In the genomic region with DNA sequence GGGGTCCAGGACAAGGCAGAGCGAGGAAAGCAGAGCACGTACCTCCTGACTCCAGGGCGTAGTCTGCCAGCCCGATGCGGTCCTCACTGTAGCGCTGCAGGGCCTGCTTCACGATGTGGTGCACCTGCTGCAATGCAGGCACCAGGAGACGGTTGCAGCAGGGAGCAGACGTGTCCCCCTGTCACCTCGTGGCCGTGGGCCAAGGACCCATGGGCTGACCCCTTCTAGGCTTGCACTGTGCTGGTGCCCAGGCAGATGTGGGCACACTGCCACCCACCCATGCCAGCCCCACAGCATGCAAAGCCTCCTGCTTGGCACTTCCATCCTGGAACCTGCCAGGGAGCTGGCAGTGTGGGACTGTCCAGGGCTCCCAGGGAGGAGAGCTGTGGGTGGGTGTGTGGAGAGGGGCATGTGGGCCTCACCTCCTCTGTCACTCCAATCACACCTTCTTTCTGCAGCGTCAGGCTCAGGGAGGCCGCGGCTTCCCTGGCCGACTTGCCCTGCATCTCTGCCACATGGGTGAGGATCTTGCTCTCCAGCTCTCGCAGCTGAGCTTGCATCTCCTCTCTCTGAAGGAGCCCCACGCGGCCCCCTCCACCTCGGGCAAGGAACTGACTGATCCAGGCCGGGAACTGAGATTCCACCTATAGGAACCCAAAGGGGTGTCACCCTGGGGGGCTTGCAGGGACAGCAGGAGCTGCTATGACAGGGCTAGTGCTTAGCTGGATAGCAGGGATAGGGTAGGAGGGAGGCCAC, we compare ENCODE assay signal across 18 cellular contexts. TPM values are rescaled to one million over a fixed set of nuclear protein-coding genes. Genes with fewer than 3 reads are reported as not detected.
DNase-seq lines count a peak whose midpoint lies in the region; ATAC-seq and TF ChIP-seq lines count a peak whose summit lies in the region.
"Had no signal": no experiment of that assay in that cellular context is flagged by ENCODE, and none has a peak within 500 bp of the region (broad histone marks: within the 10 kb centered on the region; RNA-seq: fewer than 3 reads in every experiment).

No MANE protein-coding gene starts in this region.

- H3K9me3 ChIP-seq in IMR-90 (ENCODE audit: control insufficient read depth, insufficient read depth, low read length) (no peaks in the 10 kb centered on the region), spleen (no peaks in the 10 kb centered on the region), gastroesophageal sphincter (no peaks in the 10 kb centered on the region)
- H3K9me3 ChIP-seq: A549, tibial artery had no signal

- TF ChIP-seq CTCF in IMR-90 (conservative IDR thresholded peaks at IDR 0.05; ENCODE audit: low read depth, low read length) (no peak), endothelial cell (IDR thresholded peaks at IDR 0.05; ENCODE audit: unreplicated experiment) (no peak), spleen (IDR thresholded peaks at IDR 0.05 in 8 of 11, conservative IDR thresholded peaks at IDR 0.05 in 3 of 11) (no peak), gastroesophageal sphincter (IDR thresholded peaks at IDR 0.05) (no peak)

- no peak overlapping the region for H4K8ac ChIP-seq in IMR-90 (ENCODE audit: low read depth in 2 of 2, low read length in 2 of 2)

- H3K9me3 Mint-ChIP-seq in activated CD4-positive, alpha-beta memory T cell treated with anti-CD3 and anti-CD28 coated beads for 36 hours, result no peaks in the 10 kb centered on the region
- H3K9me3 Mint-ChIP-seq in activated CD4-positive, alpha-beta memory T cell treated with anti-CD3 and anti-CD28 coated beads, Interleukin-2, amount 10 ng/mL, durations not matched to agents 7 days and 5 days, result no peaks in the 10 kb centered on the region
- H3K9me3 Mint-ChIP-seq in endothelial cell (ENCODE audit: unreplicated experiment), result no peaks in the 10 kb centered on the region
- H3K9me3 Mint-ChIP-seq: nephron had no signal

- H3K4me3 ChIP-seq in IMR-90 (ENCODE audit: insufficient read depth, low read depth, low read length) (no peak overlapping the region), spleen (no peak overlapping the region), gastroesophageal sphincter (no peak overlapping the region)
- H3K4me3 ChIP-seq: A549, SK-N-MC, tibial artery had no signal

- H3K27me3 ChIP-seq in IMR-90 (ENCODE audit: control insufficient read depth, insufficient read depth, low read length) (no peaks in the 10 kb centered on the region), spleen (replicated peaks in 1 of 7) (no peaks in the 10 kb centered on the region), gastroesophageal sphincter (no peaks in the 10 kb centered on the region)
- H3K27me3 ChIP-seq: foreskin keratinocyte, tibial artery had no signal

- no peak overlapping the region for H3K4ac ChIP-seq in IMR-90 (ENCODE audit: low read depth, low read length)

- peaks cover 31% of the 10 kb centered on the region for H3K4me1 Mint-ChIP-seq in activated CD4-positive, alpha-beta memory T cell treated with anti-CD3 and anti-CD28 coated beads for 36 hours (ENCODE audit: low read depth)
- peaks cover 49% of the 10 kb centered on the region for H3K4me1 Mint-ChIP-seq in activated CD4-positive, alpha-beta memory T cell treated with anti-CD3 and anti-CD28 coated beads, Interleukin-2, amount 10 ng/mL, durations not matched to agents 7 days and 5 days
- peaks cover 17% of the 10 kb centered on the region for H3K4me1 Mint-ChIP-seq in endothelial cell (ENCODE audit: unreplicated experiment)

- H3K27ac Mint-ChIP-seq in activated CD4-positive, alpha-beta memory T cell treated with anti-CD3 and anti-CD28 coated beads for 36 hours, result peak overlapping the region; percentile 54
- H3K27ac Mint-ChIP-seq in activated CD4-positive, alpha-beta memory T cell treated with anti-CD3 and anti-CD28 coated beads, Interleukin-2, amount 10 ng/mL, durations not matched to agents 7 days and 5 days, result no peak overlapping the region
- H3K27ac Mint-ChIP-seq in endothelial cell (ENCODE audit: unreplicated experiment), result no peak overlapping the region
- H3K27ac Mint-ChIP-seq: nephron had no signal

- in situ Hi-C loops in IMR-90 (cut with MboI; ENCODE audit: low sequenced_read_pairs), result no loop called here

- 92% methylated on average over 11 of the region's 20 CpGs; no CpG with 5 or more reads in 1 of the 2 experiments for WGBS in IMR-90 (ENCODE audit: extremely low coverage in 2 of 2, insufficient read length in 1 of 2), 2 experiments
- 89 to 95% (median 93%) methylated on average over 15 to 20 of the region's 20 CpGs for WGBS in spleen, 5 donors
- WGBS in gastroesophageal sphincter (ENCODE audit: low coverage in 1 of 2), 2 donors, result 91% methylated on average over 4 of the region's 20 CpGs; no CpG with 5 or more reads in 1 of the 2 donors

- H2BK5ac ChIP-seq in IMR-90 (ENCODE audit: low read depth, low read length, poor library complexity, severe bottlenecking), result no peak overlapping the region

- no peak overlapping the region for H3K56ac ChIP-seq in IMR-90 (ENCODE audit: extremely low read depth, insufficient read depth, low read length)

- no peak overlapping the region for H4K91ac ChIP-seq in IMR-90 (ENCODE audit: insufficient read depth, low read depth, low read length)

- H4K5ac ChIP-seq in IMR-90 (ENCODE audit: low read depth, low read length), result no peak overlapping the region

- no peak overlapping the region for H3K18ac ChIP-seq in IMR-90 (ENCODE audit: low read depth, low read length)

- POLR2A ChIA-PET in activated CD4-positive, alpha-beta memory T cell treated with anti-CD3 and anti-CD28 coated beads for 36 hours (lab: Charles Lee), result interaction anchor here (1.8 kb wide), 1 partner anchor 12 kb away, joined by 7 read pairs; no protein-coding TSS in a partner anchor
- POLR2A ChIA-PET in activated CD4-positive, alpha-beta memory T cell treated with anti-CD3 and anti-CD28 coated beads, Interleukin-2, amount 10 ng/mL, durations not matched to agents 7 days and 5 days (lab: Charles Lee), result interaction anchor here (0.7 to 16.2 kb wide), 9 partner anchors 7 to 132 kb away, joined by 3 to 479 read pairs (median 4); a partner anchor contains a TSS
- POLR2A ChIA-PET in IMR-90 (lab: Charles Lee; ENCODE audit: unreplicated experiment), result no interaction called here

- peaks cover 4% of the 10 kb centered on the region; the same call in 1 of the 2 replicates for H4K20me1 ChIP-seq in IMR-90 (ENCODE audit: insufficient read depth, low read length)

- no peak overlapping the region for H3K9ac ChIP-seq in IMR-90 (ENCODE audit: low read depth, low read length)

- no peak for ATAC-seq in IMR-90 (ENCODE audit: low read depth)
- ATAC-seq in gastroesophageal sphincter, result no peak
- ATAC-seq in GM18858 (IDR thresholded peaks at IDR 0.05; ENCODE audit: unreplicated experiment), result no peak
- ATAC-seq: A549, foreskin keratinocyte had no signal

- no peak for TF ChIP-seq POLR2A in IMR-90 (IDR thresholded peaks at IDR 0.05; ENCODE audit: low read depth, low read length)
- no peak for TF ChIP-seq POLR2A in spleen (IDR thresholded peaks at IDR 0.05)
- no peak for TF ChIP-seq POLR2A in gastroesophageal sphincter (IDR thresholded peaks at IDR 0.05)

- H3K36me3 ChIP-seq in IMR-90 (ENCODE audit: control insufficient read depth, insufficient read depth, low read length) (peaks cover 78% of the 10 kb centered on the region), spleen (peaks cover 25 to 100% (median 100%) of the 10 kb centered on the region in 6 donors), gastroesophageal sphincter (peaks cover 5 to 100% of the 10 kb centered on the region in 2 donors)

- no peak overlapping the region for H2BK15ac ChIP-seq in IMR-90 (ENCODE audit: low read depth, low read length)

- intact Hi-C loops in activated CD4-positive, alpha-beta memory T cell treated with anti-CD3 and anti-CD28 coated beads for 36 hours (cut with micrococcal nuclease), result no loop called here
- intact Hi-C loops in IMR-90 (cut with micrococcal nuclease) (no loop called here), spleen (cut with DNase I; ENCODE audit: low total_unique reads) (no loop called here)

- no peak overlapping the region for H2AFZ ChIP-seq in IMR-90 (replicated peaks; ENCODE audit: low read length, poor library complexity)

- TF ChIP-seq RAD21 in IMR-90 (IDR thresholded peaks at IDR 0.05; ENCODE audit: low read length), result no peak

- no peak overlapping the region for H3K4me2 ChIP-seq in IMR-90 (ENCODE audit: low read depth, low read length)
- H3K4me2 ChIP-seq: A549 had no signal

- dilution Hi-C loops in IMR-90 (cut with HindIII; ENCODE audit: low sequenced_read_pairs, unreplicated experiment), result no loop called here

- H3K27ac ChIP-seq in IMR-90 (ENCODE audit: insufficient read depth, low read length) (no peak overlapping the region), spleen (peak overlapping the region in 5 of 8 donors; percentile 30 to 56 (median 42)), gastroesophageal sphincter (peak overlapping the region in 2 of 4 donors; percentile 3 to 85)
- H3K27ac ChIP-seq: A549, foreskin keratinocyte, SK-N-MC had no signal

- CTCF ChIA-PET in activated CD4-positive, alpha-beta memory T cell treated with anti-CD3 and anti-CD28 coated beads for 36 hours (lab: Charles Lee), result interaction anchor here (1.1 kb wide), 1 partner anchor 29 kb away, joined by 3 read pairs; no protein-coding TSS in a partner anchor
- CTCF ChIA-PET in activated CD4-positive, alpha-beta memory T cell treated with anti-CD3 and anti-CD28 coated beads, Interleukin-2, amount 10 ng/mL, durations not matched to agents 7 days and 5 days (lab: Charles Lee), result interaction anchor here (1.4 kb wide), 1 partner anchor 15 kb away, joined by 3 read pairs; no protein-coding TSS in a partner anchor
- CTCF ChIA-PET in IMR-90 (lab: Yijun Ruan, JAX), result interaction anchor here (1.5 kb wide), 1 partner anchor 27 kb away, joined by 3 read pairs; no protein-coding TSS in a partner anchor

- H2BK20ac ChIP-seq in IMR-90 (ENCODE audit: low read depth, low read length), result no peak overlapping the region

- H3K79me1 ChIP-seq in IMR-90 (ENCODE audit: low read depth in 1 of 2, low read length in 2 of 2), result peaks cover 0 to 20% of the 10 kb centered on the region in 2 experiments; a peak in 1 of 4 replicates

- BruUV-seq in IMR-90 (replicated peaks; lab: Mats Ljungman, UMichigan), result no TSS peak

- H2BK120ac ChIP-seq in IMR-90 (ENCODE audit: low read depth, low read length), result no peak overlapping the region

- no peak overlapping the region for H3K23ac ChIP-seq in IMR-90 (ENCODE audit: low read depth, low read length)

- DNase-seq in activated CD4-positive, alpha-beta memory T cell treated with anti-CD3 and anti-CD28 coated beads for 36 hours, result no peak
- DNase-seq in activated CD4-positive, alpha-beta memory T cell treated with anti-CD3 and anti-CD28 coated beads, Interleukin-2, amount 10 ng/mL, durations not matched to agents 7 days and 5 days, result no peak
- DNase-seq in IMR-90 (no peak), endothelial cell (ENCODE audit: low spot score) (no peak), spleen (no peak), A172 (ENCODE audit: low spot score) (no peak)
- DNase-seq: activated gamma-delta T cell treated with Interleukin-2 at 50 U/mL for 16 hours; EL; foreskin keratinocyte; NCI-H1694 treated with DMSO at 0.1 percent for 48 hours; NCI-H526; stimulated activated CD4-positive, alpha-beta T cell treated with anti-CD3 and anti-CD28 coated beads, Interleukin-2, amount 100 ng/mL, for 24 hours; tibial artery had no signal

- H3K9me1 ChIP-seq in IMR-90 (ENCODE audit: insufficient read depth, low read length), result no peaks in the 10 kb centered on the region; the same call in 1 of the 2 replicates

- H2AK5ac ChIP-seq in IMR-90 (ENCODE audit: low read depth, low read length), result no peak overlapping the region

- peaks cover 69% of the 10 kb centered on the region for H3K36me3 Mint-ChIP-seq in activated CD4-positive, alpha-beta memory T cell treated with anti-CD3 and anti-CD28 coated beads for 36 hours
- peaks cover 97% of the 10 kb centered on the region for H3K36me3 Mint-ChIP-seq in activated CD4-positive, alpha-beta memory T cell treated with anti-CD3 and anti-CD28 coated beads, Interleukin-2, amount 10 ng/mL, durations not matched to agents 7 days and 5 days (ENCODE audit: low read depth)
- H3K36me3 Mint-ChIP-seq in endothelial cell (ENCODE audit: low read depth, unreplicated experiment), result peaks cover 44% of the 10 kb centered on the region

- H3K14ac ChIP-seq in IMR-90 (replicated peaks; ENCODE audit: low read depth, low read length), result no peak overlapping the region

- H2AK9ac ChIP-seq in IMR-90 (replicated peaks; ENCODE audit: low read depth, low read length, poor library complexity), result peak overlapping the region; percentile 29

- no peak overlapping the region for H3K4me3 Mint-ChIP-seq in activated CD4-positive, alpha-beta memory T cell treated with anti-CD3 and anti-CD28 coated beads for 36 hours
- H3K4me3 Mint-ChIP-seq in activated CD4-positive, alpha-beta memory T cell treated with anti-CD3 and anti-CD28 coated beads, Interleukin-2, amount 10 ng/mL, durations not matched to agents 7 days and 5 days, result no peak overlapping the region
- peak overlapping the region; percentile 25 for H3K4me3 Mint-ChIP-seq in endothelial cell (ENCODE audit: unreplicated experiment)
- H3K4me3 Mint-ChIP-seq: nephron had no signal

- H3K4me1 ChIP-seq in IMR-90 (ENCODE audit: control insufficient read depth, insufficient read depth, low read length) (no peaks in the 10 kb centered on the region; the same call in 1 of the 2 replicates), spleen (peaks cover 0 to 75% (median 23%) of the 10 kb centered on the region in 6 donors), gastroesophageal sphincter (peaks cover 0 to 23% (median 8%) of the 10 kb centered on the region in 3 donors)
- H3K4me1 ChIP-seq: A549, foreskin keratinocyte had no signal

- TF ChIP-seq EP300 in gastroesophageal sphincter (IDR thresholded peaks at IDR 0.05), result no peak

- no peaks in the 10 kb centered on the region for H3K27me3 Mint-ChIP-seq in activated CD4-positive, alpha-beta memory T cell treated with anti-CD3 and anti-CD28 coated beads for 36 hours
- no peaks in the 10 kb centered on the region for H3K27me3 Mint-ChIP-seq in activated CD4-positive, alpha-beta memory T cell treated with anti-CD3 and anti-CD28 coated beads, Interleukin-2, amount 10 ng/mL, durations not matched to agents 7 days and 5 days
- H3K27me3 Mint-ChIP-seq in endothelial cell (ENCODE audit: unreplicated experiment), result peaks cover 9% of the 10 kb centered on the region

RNA-seq across cellular contexts. Expression of a gene that starts 16.3 kb away (rescaled TPM):
- total RNA-seq in activated CD4-positive, alpha-beta memory T cell treated with anti-CD3 and anti-CD28 coated beads for 36 hours, result 100 to 1,000 TPM; 159 to 168 TPM
- 100 to 1,000 TPM; 498 to 500 TPM for total RNA-seq in activated CD4-positive, alpha-beta memory T cell treated with anti-CD3 and anti-CD28 coated beads, Interleukin-2, amount 10 ng/mL, durations not matched to agents 7 days and 5 days
- 25.6 and 27.8 TPM in 2 replicates for total RNA-seq in IMR-90 (2012; rRNA removed)
- polyA plus RNA-seq in IMR-90 (2012; rRNA removed), result 50.0 and 57.3 TPM in 2 replicates
- 42.6 and 49.1 TPM in 2 replicates for polyA plus RNA-seq in IMR-90 (2012; cell fraction: cytosol; rRNA removed)
- polyA plus RNA-seq in IMR-90 (2012; cell fraction: nucleus; rRNA removed; ENCODE audit: low replicate concordance), result 32.0 and 72.8 TPM in 2 replicates
- 74.4 TPM for total RNA-seq in endothelial cell (ENCODE audit: unreplicated experiment)
- 100 to 1,000 TPM; 204 to 455 (median 220) TPM for total RNA-seq in spleen
- 10 to 100 TPM; 35.4 to 86.5 (median 38.9) TPM for polyA plus RNA-seq in spleen
- total RNA-seq in A172 (2014; rRNA removed; shearing (Covaris generic)), result 61.3 and 77.4 TPM in 2 replicates
- 100 to 1,000 TPM; 339 to 594 (median 409) TPM for total RNA-seq in gastroesophageal sphincter

RNA-seq across cellular contexts. Expression of a gene that starts 33.7 kb away (rescaled TPM):
- total RNA-seq in activated CD4-positive, alpha-beta memory T cell treated with anti-CD3 and anti-CD28 coated beads for 36 hours, result 10 to 100 TPM; 95.4 to 98.1 TPM
- total RNA-seq in activated CD4-positive, alpha-beta memory T cell treated with anti-CD3 and anti-CD28 coated beads, Interleukin-2, amount 10 ng/mL, durations not matched to agents 7 days and 5 days, result 100 to 1,000 TPM; 111 to 114 TPM
- total RNA-seq in IMR-90 (2012; rRNA removed) (12.4 and 21.4 TPM in 2 replicates), endothelial cell (ENCODE audit: unreplicated experiment) (44.5 TPM), spleen (100 to 1,000 TPM in 2 of 7 donors, 10 to 100 TPM in 5; 76.3 to 134 (median 98.8) TPM), gastroesophageal sphincter (10 to 100 TPM; 46.9 to 63.0 (median 51.6) TPM)
- polyA plus RNA-seq in IMR-90 (2012; rRNA removed) (24.9 and 29.5 TPM in 2 replicates), spleen (10 to 100 TPM in 1 of 3 donors, 1 to 10 TPM in 2; 9.7 to 31.9 (median 9.9) TPM)
- 11.2 and 16.9 TPM in 2 replicates for polyA plus RNA-seq in IMR-90 (2012; cell fraction: cytosol; rRNA removed)
- polyA plus RNA-seq in IMR-90 (2012; cell fraction: nucleus; rRNA removed; ENCODE audit: low replicate concordance), result 63.4 and 70.2 TPM in 2 replicates
- 8.3 and 16.1 TPM in 2 replicates for total RNA-seq in A172 (2014; rRNA removed; shearing (Covaris generic))

RNA-seq across cellular contexts. Expression of a gene that starts 38.7 kb away (rescaled TPM):
- 10 to 100 TPM; 71.8 to 78.4 TPM for total RNA-seq in activated CD4-positive, alpha-beta memory T cell treated with anti-CD3 and anti-CD28 coated beads for 36 hours
- total RNA-seq in activated CD4-positive, alpha-beta memory T cell treated with anti-CD3 and anti-CD28 coated beads, Interleukin-2, amount 10 ng/mL, durations not matched to agents 7 days and 5 days, result 100 to 1,000 TPM; 109 to 111 TPM
- total RNA-seq in IMR-90 (2012; rRNA removed) (32.5 and 35.8 TPM in 2 replicates), endothelial cell (ENCODE audit: unreplicated experiment) (49.6 TPM), spleen (10 to 100 TPM; 28.5 to 54.2 (median 36.4) TPM), gastroesophageal sphincter (10 to 100 TPM; 47.5 to 67.0 (median 64.6) TPM)
- polyA plus RNA-seq in IMR-90 (2012; rRNA removed) (28.2 and 30.2 TPM in 2 replicates), spleen (10 to 100 TPM; 10.1 to 16.3 (median 13.8) TPM)
- 16.3 and 22.1 TPM in 2 replicates for polyA plus RNA-seq in IMR-90 (2012; cell fraction: cytosol; rRNA removed)
- 36.9 and 86.4 TPM in 2 replicates for polyA plus RNA-seq in IMR-90 (2012; cell fraction: nucleus; rRNA removed; ENCODE audit: low replicate concordance)
- 43.3 and 44.5 TPM in 2 replicates for total RNA-seq in A172 (2014; rRNA removed; shearing (Covaris generic))

RNA-seq across cellular contexts. Expression of a gene that starts 54.5 kb away (rescaled TPM):
- 1 to 10 TPM; 7.7 to 8.3 TPM for total RNA-seq in activated CD4-positive, alpha-beta memory T cell treated with anti-CD3 and anti-CD28 coated beads for 36 hours
- total RNA-seq in activated CD4-positive, alpha-beta memory T cell treated with anti-CD3 and anti-CD28 coated beads, Interleukin-2, amount 10 ng/mL, durations not matched to agents 7 days and 5 days, result 1 to 10 TPM; 8.0 to 8.4 TPM
- 6.1 and 6.9 TPM in 2 replicates for total RNA-seq in IMR-90 (2012; rRNA removed)
- 12.1 and 14.2 TPM in 2 replicates for polyA plus RNA-seq in IMR-90 (2012; rRNA removed)
- 14.7 and 19.4 TPM in 2 replicates for polyA plus RNA-seq in IMR-90 (2012; cell fraction: cytosol; rRNA removed)
- polyA plus RNA-seq in IMR-90 (2012; cell fraction: nucleus; rRNA removed; ENCODE audit: low replicate concordance), result 7.3 and 9.3 TPM in 2 replicates
- total RNA-seq in endothelial cell (ENCODE audit: unreplicated experiment), result 20.2 TPM
- total RNA-seq in spleen, result 10 to 100 TPM; 10.4 to 17.6 (median 13.9) TPM
- polyA plus RNA-seq in spleen, result 10 to 100 TPM in 2 of 3 donors, 1 to 10 TPM in 1; 8.6 to 16.2 (median 10.6) TPM
- 11.7 TPM in 2 replicates for total RNA-seq in A172 (2014; rRNA removed; shearing (Covaris generic))
- total RNA-seq in gastroesophageal sphincter, result 10 to 100 TPM in 3 of 4 donors, 1 to 10 TPM in 1; 10.0 to 16.1 (median 14.6) TPM

RNA-seq across cellular contexts. Expression of a gene that starts 57.7 kb away (rescaled TPM):
- total RNA-seq in activated CD4-positive, alpha-beta memory T cell treated with anti-CD3 and anti-CD28 coated beads for 36 hours, result 100 to 1,000 TPM; 122 to 128 TPM
- total RNA-seq in activated CD4-positive, alpha-beta memory T cell treated with anti-CD3 and anti-CD28 coated beads, Interleukin-2, amount 10 ng/mL, durations not matched to agents 7 days and 5 days, result 10 to 100 TPM; 60.4 to 63.0 TPM
- total RNA-seq in IMR-90 (2012; rRNA removed) (78.0 and 139 TPM in 2 replicates), endothelial cell (ENCODE audit: unreplicated experiment) (108 TPM), spleen (10 to 100 TPM; 28.6 to 59.9 (median 50.6) TPM), gastroesophageal sphincter (10 to 100 TPM; 29.6 to 41.2 (median 32.2) TPM)
- polyA plus RNA-seq in IMR-90 (2012; rRNA removed) (31.9 and 38.7 TPM in 2 replicates), spleen (10 to 100 TPM; 24.3 to 44.3 (median 41.3) TPM)
- 23.3 and 33.4 TPM in 2 replicates for polyA plus RNA-seq in IMR-90 (2012; cell fraction: cytosol; rRNA removed)
- 3.9 and 15.0 TPM in 2 replicates for polyA plus RNA-seq in IMR-90 (2012; cell fraction: nucleus; rRNA removed; ENCODE audit: low replicate concordance)
- total RNA-seq in A172 (2014; rRNA removed; shearing (Covaris generic)), result 58.0 and 67.7 TPM in 2 replicates
